In the genomic region with DNA sequence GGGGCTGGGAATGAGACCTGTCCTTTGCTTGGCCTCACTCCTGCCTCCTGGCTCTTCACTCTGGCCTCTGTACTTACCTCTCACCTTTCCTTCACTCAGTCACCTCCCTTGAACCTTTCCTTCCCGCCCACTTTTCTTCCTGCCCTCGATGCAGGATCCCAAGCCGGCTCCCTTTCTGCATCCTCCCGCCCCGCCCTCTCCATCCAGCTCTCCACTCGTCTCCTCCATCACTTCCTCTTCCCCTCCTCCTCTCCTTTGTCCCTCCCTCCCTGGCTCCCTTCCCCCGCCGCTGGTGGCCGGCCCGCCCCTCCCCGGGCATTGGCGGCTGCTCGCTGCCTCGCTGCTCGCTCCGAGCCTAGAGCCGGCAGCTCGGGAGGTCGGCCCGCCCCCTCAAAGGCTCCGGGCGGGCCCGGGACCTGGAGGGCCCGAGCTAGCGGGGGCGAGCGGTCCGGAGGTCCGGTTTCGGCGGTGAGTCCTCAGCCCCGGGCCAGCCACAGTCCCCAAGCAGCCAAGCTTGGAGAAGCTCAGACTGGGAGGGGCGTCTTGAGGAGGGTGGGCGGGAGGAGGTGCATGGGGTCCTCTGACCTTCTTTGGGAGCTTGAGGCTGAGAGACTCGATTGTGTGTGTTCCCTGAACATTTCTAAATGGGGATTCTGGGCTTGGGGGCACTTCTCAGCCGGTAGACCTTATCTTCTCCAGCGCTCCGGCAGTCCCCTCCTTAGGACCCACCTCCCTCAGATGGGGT, we compare ENCODE assay signal across 8 cellular contexts. TPM values are rescaled to one million over a fixed set of nuclear protein-coding genes. Genes with fewer than 3 reads are reported as not detected.
DNase-seq lines count a peak whose midpoint lies in the region; ATAC-seq, FAIRE-seq and TF ChIP-seq lines count a peak whose summit lies in the region.

No MANE protein-coding gene starts in this region.

- peak; percentile 89 for FAIRE-seq in endothelial cell of umbilical vein (lab: Jason Lieb, UNC)

- TF ChIP-seq CTCF in WTC11 (IDR thresholded peaks at IDR 0.05): no peak
- no peak for TF ChIP-seq CTCF in endothelial cell of umbilical vein (IDR thresholded peaks at IDR 0.05; ENCODE audit: extremely low read depth in 1 of 2, insufficient read depth in 1 of 2, low read depth in 1 of 2, low read length in 2 of 2)
- no peak for TF ChIP-seq CTCF in lung (IDR thresholded peaks at IDR 0.05; ENCODE audit: control extremely low read depth, extremely low read depth)

- H4K20me1 ChIP-seq in endothelial cell of umbilical vein (replicated peaks; ENCODE audit: control insufficient read depth, extremely low read depth, insufficient read depth, low read length): no peaks in the 10 kb centered on the region

- POLR2A ChIA-PET in WTC11 (lab: Charles Lee): interaction anchor here (0.5 to 3.6 kb wide), 7 partner anchors 12 to 291 kb away, joined by 3 to 75 read pairs (median 5); a partner anchor contains a TSS
- POLR2A ChIA-PET in endothelial cell of umbilical vein (lab: Charles Lee): interaction anchor here (0.6 to 3.9 kb wide), 7 partner anchors 9 to 717 kb away, joined by 3 to 29 read pairs (median 8); a partner anchor contains a TSS

- H3K9me1 ChIP-seq in endothelial cell of umbilical vein (replicated peaks; ENCODE audit: control insufficient read depth, extremely low read depth, insufficient read depth, low read length): no peaks in the 10 kb centered on the region

- H3K79me2 ChIP-seq in endothelial cell of umbilical vein (ENCODE audit: control insufficient read depth, insufficient read depth, low read length): peaks cover 44% of the 10 kb centered on the region

- peak overlapping the region; percentile 85 for H3K4me3 Mint-ChIP-seq in WTC11

- H3K9ac ChIP-seq in endothelial cell of umbilical vein (replicated peaks; ENCODE audit: extremely low read depth, insufficient read depth, low read length): peak overlapping the region; percentile 78

- H3K27me3 ChIP-seq in endothelial cell of umbilical vein (ENCODE audit: control insufficient read depth in 2 of 2, insufficient read depth in 2 of 2, low read length in 2 of 2) (no peaks in the 10 kb centered on the region), lung (ENCODE audit: control insufficient read depth, insufficient read depth) (no peaks in the 10 kb centered on the region)

- dilution Hi-C loops in endothelial cell of umbilical vein (cut with MboI; ENCODE audit: extremely low pct_ligation_motif_present, low sequenced_read_pairs): no loop called here

- CTCF ChIA-PET in WTC11 (lab: Charles Lee) (interaction anchor here (0.6 to 3.3 kb wide), 7 partner anchors 9 to 585 kb away, joined by 3 to 60 read pairs (median 15); a partner anchor contains a TSS), endothelial cell of umbilical vein (lab: Charles Lee) (interaction anchor here (0.7 to 8.3 kb wide), 6 partner anchors 12 to 38 kb away, joined by 3 to 138 read pairs (median 6); a partner anchor contains a TSS)

- H3K27ac ChIP-seq in endothelial cell of umbilical vein (ENCODE audit: insufficient read depth, low read depth, low read length) (peak overlapping the region; percentile 96), lung (ENCODE audit: low read depth in 1 of 2, low read length in 1 of 2) (peak overlapping the region; percentile 80 to 86)

- H3K36me3 Mint-ChIP-seq in WTC11: no peaks in the 10 kb centered on the region

- H3K9me3 Mint-ChIP-seq in WTC11: no peaks in the 10 kb centered on the region

- H3K27ac Mint-ChIP-seq in WTC11: peak overlapping the region; percentile 86

- H2AFZ ChIP-seq in endothelial cell of umbilical vein (ENCODE audit: low read depth, low read length): no peak overlapping the region

- TF ChIP-seq POLR2A in endothelial cell of umbilical vein (IDR thresholded peaks at IDR 0.05; ENCODE audit: low read depth, low read length): peak; percentile 61

- peak; percentile 68 for DNase-seq in activated effector memory CD4-positive, alpha-beta T cell treated with anti-CD3 and anti-CD28 coated beads, Interleukin-2, amount 50 U/mL, for 16 hours
- DNase-seq in activated effector memory CD4-positive, alpha-beta T cell treated with Interleukin-2 at 50 U/mL for 16 hours: no peak
- DNase-seq in NCI-H2196 treated with DMSO at 0.1 percent for 48 hours (lab: John Stamatoyannopoulos, UW; ENCODE audit: unreplicated experiment) (peak; percentile 91), WTC11 (ENCODE audit: low spot score) (peak; percentile 90), endothelial cell of umbilical vein (ENCODE audit: low read depth, low spot score) (peak; percentile 93), lung (ENCODE audit: low spot score) (peak; percentile 89)
- peak; percentile 59 for DNase-seq in stimulated activated naive CD8-positive, alpha-beta T cell treated with anti-CD3 and anti-CD28 coated beads, Interleukin-15, Interleukin-2, amounts not matched to agents 100 U/mL and 50 U/mL, for 24 hours

- intact Hi-C loops in endothelial cell of umbilical vein (cut with micrococcal nuclease): loop anchor here (1.0 to 2.0 kb wide), 2 partner anchors 9 to 14 kb away; a partner anchor contains a TSS

- no TSS peak for BruUV-seq in endothelial cell of umbilical vein (replicated peaks; lab: Mats Ljungman, UMichigan)

- no peaks in the 10 kb centered on the region for H3K27me3 Mint-ChIP-seq in WTC11 (ENCODE audit: low read depth)

- 3 to 5% methylated on average over 38 of the region's 38 CpGs for WGBS in lung, 2 donors

- ATAC-seq in WTC11 (peak; percentile 87), lung (ENCODE audit: insufficient read depth, low FRiP score) (peak; percentile 50), HG02642 (IDR thresholded peaks at IDR 0.05; ENCODE audit: poor library complexity, unreplicated experiment) (no peak)
- peak; percentile 59 for ATAC-seq in stimulated activated naive CD8-positive, alpha-beta T cell treated with anti-CD3 and anti-CD28 coated beads, Interleukin-15, Interleukin-2, amounts not matched to agents 100 U/mL and 50 U/mL, for 24 hours

- peak overlapping the region; percentile 59 for H3K4me2 ChIP-seq in endothelial cell of umbilical vein (ENCODE audit: insufficient read depth, low read length)

- H3K36me3 ChIP-seq in endothelial cell of umbilical vein (ENCODE audit: control insufficient read depth in 2 of 2, extremely low read depth in 1 of 2, insufficient read depth in 2 of 2, low read length in 2 of 2): peaks cover 8 to 12% of the 10 kb centered on the region in 2 experiments
- peaks cover 3 to 15% of the 10 kb centered on the region in 2 donors for H3K36me3 ChIP-seq in lung (ENCODE audit: control insufficient read depth in 2 of 2, insufficient read depth in 2 of 2, low read length in 2 of 2)

- H3K4me1 Mint-ChIP-seq in WTC11: peaks cover 60% of the 10 kb centered on the region

- H3K4me3 ChIP-seq in endothelial cell of umbilical vein (replicated peaks in 1 of 3; ENCODE audit: insufficient read depth in 1 of 3, low read depth in 1 of 3, low read length in 3 of 3) (peak overlapping the region; percentile 59 to 74 (median 70)), lung (peak overlapping the region; percentile 27)

- H3K9me3 ChIP-seq in endothelial cell of umbilical vein (replicated peaks; ENCODE audit: control insufficient read depth, insufficient read depth, low read length): no peaks in the 10 kb centered on the region
- no peaks in the 10 kb centered on the region for H3K9me3 ChIP-seq in lung (ENCODE audit: control insufficient read depth in 2 of 2, insufficient read depth in 1 of 2, low read length in 1 of 2)

- H3K4me1 ChIP-seq in endothelial cell of umbilical vein (ENCODE audit: control insufficient read depth, extremely low read depth, insufficient read depth, low read length) (peaks cover 63% of the 10 kb centered on the region), lung (ENCODE audit: control insufficient read depth in 2 of 2, insufficient read depth in 2 of 2, low read length in 2 of 2) (peaks cover 6 to 45% of the 10 kb centered on the region in 2 donors)

RNA-seq across cellular contexts. Expression of a gene that starts 13.8 kb away (rescaled TPM):
- total RNA-seq in WTC11 (2021): 70.4 to 83.1 TPM (median 71.5 TPM) in 3 replicates
- total RNA-seq in endothelial cell of umbilical vein: 183 and 227 TPM in 2 replicates
- polyA plus RNA-seq in endothelial cell of umbilical vein: 99.7 and 109 TPM in 2 replicates
- 69.9 and 75.8 TPM in 2 replicates for polyA plus RNA-seq in endothelial cell of umbilical vein (2011; cell fraction: cytosol; rRNA removed)
- polyA plus RNA-seq in endothelial cell of umbilical vein (2011; cell fraction: nucleus; rRNA removed): 320 and 340 TPM in 2 replicates
- 99.4 and 105 TPM in 2 replicates for polyA plus RNA-seq in endothelial cell of umbilical vein (2012)
- polyA minus RNA-seq in endothelial cell of umbilical vein: 149 and 151 TPM in 2 replicates
- polyA minus RNA-seq in endothelial cell of umbilical vein (2011; cell fraction: cytosol; rRNA and poly(A)+ RNA removed): 4.6 TPM
- polyA minus RNA-seq in endothelial cell of umbilical vein (2011; cell fraction: nucleus; rRNA and poly(A)+ RNA removed): 155 and 169 TPM in 2 replicates
- 10 to 100 TPM; 82.8 to 90.5 TPM for total RNA-seq in lung
- 10 to 100 TPM; 27.3 to 69.3 TPM for polyA plus RNA-seq in lung

RNA-seq across cellular contexts. Expression of a gene that starts 49.0 kb away (rescaled TPM):
- total RNA-seq in WTC11 (2021) (134 to 154 TPM (median 141 TPM) in 3 replicates), endothelial cell of umbilical vein (168 and 172 TPM in 2 replicates), lung (100 to 1,000 TPM; 114 to 123 TPM)
- polyA plus RNA-seq in endothelial cell of umbilical vein (180 and 188 TPM in 2 replicates), lung (10 to 100 TPM; 72.4 to 97.6 TPM)
- polyA plus RNA-seq in endothelial cell of umbilical vein (2011; cell fraction: cytosol; rRNA removed): 184 and 190 TPM in 2 replicates
- polyA plus RNA-seq in endothelial cell of umbilical vein (2011; cell fraction: nucleus; rRNA removed): 83.4 and 98.1 TPM in 2 replicates
- 138 and 176 TPM in 2 replicates for polyA plus RNA-seq in endothelial cell of umbilical vein (2012)
- polyA minus RNA-seq in endothelial cell of umbilical vein: 185 and 191 TPM in 2 replicates
- 49.5 TPM for polyA minus RNA-seq in endothelial cell of umbilical vein (2011; cell fraction: cytosol; rRNA and poly(A)+ RNA removed)
- 38.0 and 59.9 TPM in 2 replicates for polyA minus RNA-seq in endothelial cell of umbilical vein (2011; cell fraction: nucleus; rRNA and poly(A)+ RNA removed)

RNA-seq across cellular contexts. Expression of a gene that starts 55.5 kb away (rescaled TPM):
- 6.2 to 11.1 TPM (median 10.9 TPM) in 3 replicates for total RNA-seq in WTC11 (2021)
- 16.7 and 17.0 TPM in 2 replicates for total RNA-seq in endothelial cell of umbilical vein
- 26.5 and 28.7 TPM in 2 replicates for polyA plus RNA-seq in endothelial cell of umbilical vein
- 30.0 and 32.2 TPM in 2 replicates for polyA plus RNA-seq in endothelial cell of umbilical vein (2011; cell fraction: cytosol; rRNA removed)
- polyA plus RNA-seq in endothelial cell of umbilical vein (2011; cell fraction: nucleus; rRNA removed): 31.6 and 32.7 TPM in 2 replicates
- 21.6 and 26.2 TPM in 2 replicates for polyA plus RNA-seq in endothelial cell of umbilical vein (2012)
- polyA minus RNA-seq in endothelial cell of umbilical vein: 24.4 and 30.5 TPM in 2 replicates
- polyA minus RNA-seq in endothelial cell of umbilical vein (2011; cell fraction: cytosol; rRNA and poly(A)+ RNA removed): 9.1 TPM
- 7.5 and 11.7 TPM in 2 replicates for polyA minus RNA-seq in endothelial cell of umbilical vein (2011; cell fraction: nucleus; rRNA and poly(A)+ RNA removed)
- 10 to 100 TPM; 27.2 to 32.9 TPM for total RNA-seq in lung
- polyA plus RNA-seq in lung: 10 to 100 TPM; 15.3 to 21.7 TPM

RNA-seq across cellular contexts. Expression of a gene that starts 58.2 kb away (rescaled TPM):
- total RNA-seq in WTC11 (2021): 0.09 TPM in 1 of 3 replicates, not detected in the others
- not detected in 2 replicates for total RNA-seq in endothelial cell of umbilical vein
- not detected in 2 replicates for polyA plus RNA-seq in endothelial cell of umbilical vein
- not detected in 2 replicates for polyA plus RNA-seq in endothelial cell of umbilical vein (2011; cell fraction: cytosol; rRNA removed)
- not detected in 2 replicates for polyA plus RNA-seq in endothelial cell of umbilical vein (2011; cell fraction: nucleus; rRNA removed)
- polyA plus RNA-seq in endothelial cell of umbilical vein (2012): 0.35 and 0.56 TPM in 2 replicates
- not detected in 2 replicates for polyA minus RNA-seq in endothelial cell of umbilical vein
- not detected for polyA minus RNA-seq in endothelial cell of umbilical vein (2011; cell fraction: cytosol; rRNA and poly(A)+ RNA removed)
- not detected in 2 replicates for polyA minus RNA-seq in endothelial cell of umbilical vein (2011; cell fraction: nucleus; rRNA and poly(A)+ RNA removed)
- total RNA-seq in lung: under 1 TPM in 1 of 2 donors, not detected in 1; 0.17 TPM
- 1 to 10 TPM in 1 of 2 donors, under 1 TPM in 1; 0.19 to 1.1 TPM for polyA plus RNA-seq in lung
